10 cellular contexts compared by ENCODE assay signal in genomic region chr17:40061532-40062038, GRCh38. TPM values are rescaled to one million over a fixed set of nuclear protein-coding genes. Genes with fewer than 3 reads are reported as not detected.
A peak's percentile ranks its signal among the peaks of the same experiment; 100 is the strongest.
DNase-seq lines count a peak whose midpoint lies in the region; ATAC-seq and TF ChIP-seq lines count a peak whose summit lies in the region.
"Had no signal": no experiment of that assay in that cellular context is flagged by ENCODE, and none has a peak within 500 bp of the region (broad histone marks: within the 10 kb centered on the region; RNA-seq: fewer than 3 reads in every experiment).

No MANE protein-coding gene starts in this region.

- dilution Hi-C loops in IMR-90 (cut with HindIII; ENCODE audit: low sequenced_read_pairs, unreplicated experiment) = no loop called here

- no peak overlapping the region for H3K4me3 ChIP-seq in CD4-positive, CD25-positive, alpha-beta regulatory T cell (ENCODE audit: low read depth, low read length)
- no peak overlapping the region for H3K4me3 ChIP-seq in IMR-90 (ENCODE audit: insufficient read depth, low read depth, low read length)

- H3K4me3 Mint-ChIP-seq in CD4-positive, CD25-positive, alpha-beta regulatory T cell = peak overlapping the region; percentile 87 to 93 (median 90)
- H3K4me3 Mint-ChIP-seq in chondrocyte (ENCODE audit: unreplicated experiment) = peak overlapping the region; percentile 67
- peak overlapping the region; percentile 82 to 91 (median 91) for H3K4me3 Mint-ChIP-seq in nephron

- H3K27me3 Mint-ChIP-seq in CD4-positive, CD25-positive, alpha-beta regulatory T cell = peaks cover 17% of the 10 kb centered on the region
- no peaks in the 10 kb centered on the region for H3K27me3 Mint-ChIP-seq in chondrocyte (ENCODE audit: low read depth)
- peaks cover 24% of the 10 kb centered on the region for H3K27me3 Mint-ChIP-seq in nephron (ENCODE audit: low read depth)

- POLR2A ChIA-PET in IMR-90 (lab: Charles Lee; ENCODE audit: unreplicated experiment) = no interaction called here

- in situ Hi-C loops in IMR-90 (cut with MboI; ENCODE audit: low sequenced_read_pairs) = no loop called here

- peaks cover 24% of the 10 kb centered on the region; the same call in 1 of the 2 replicates for H4K20me1 ChIP-seq in IMR-90 (ENCODE audit: insufficient read depth, low read length)

- no peak overlapping the region for H4K8ac ChIP-seq in IMR-90 (ENCODE audit: low read depth in 2 of 2, low read length in 2 of 2)

- no peak overlapping the region for H4K5ac ChIP-seq in IMR-90 (ENCODE audit: low read depth, low read length)

- no peaks in the 10 kb centered on the region for H3K36me3 ChIP-seq in CD4-positive, CD25-positive, alpha-beta regulatory T cell (ENCODE audit: control insufficient read depth, insufficient read depth, low read length)
- no peaks in the 10 kb centered on the region for H3K36me3 ChIP-seq in IMR-90 (ENCODE audit: control insufficient read depth, insufficient read depth, low read length)

- ATAC-seq in CD4-positive, CD25-positive, alpha-beta regulatory T cell (ENCODE audit: low read depth in 2 of 2) = no peak
- no peak for ATAC-seq in IMR-90 (ENCODE audit: low read depth)

- H3K27ac Mint-ChIP-seq in CD4-positive, CD25-positive, alpha-beta regulatory T cell = peak overlapping the region in 2 of 3 donors; percentile 81 to 83
- H3K27ac Mint-ChIP-seq in chondrocyte (ENCODE audit: unreplicated experiment) (no peak overlapping the region), nephron (peak overlapping the region; percentile 74 to 90 (median 89))

- peaks cover 16% of the 10 kb centered on the region for H3K9me1 ChIP-seq in IMR-90 (ENCODE audit: insufficient read depth, low read length)

- 0 out of 2 replicates have a peak overlapping the region, but pooled peaks have one; percentile 15 for H2AK5ac ChIP-seq in IMR-90 (ENCODE audit: low read depth, low read length)

- no peak overlapping the region for H3K27ac ChIP-seq in CD4-positive, CD25-positive, alpha-beta regulatory T cell (ENCODE audit: insufficient read depth, low read length, poor library complexity, severe bottlenecking)
- H3K27ac ChIP-seq in IMR-90 (ENCODE audit: insufficient read depth, low read length) = no peak overlapping the region

- intact Hi-C loops in IMR-90 (cut with micrococcal nuclease) = loop anchor here (2.0 kb wide), 1 partner anchor 25 kb away; no protein-coding TSS in a partner anchor

- no peak overlapping the region for H2BK20ac ChIP-seq in IMR-90 (ENCODE audit: low read depth, low read length)

- H2AK9ac ChIP-seq in IMR-90 (replicated peaks; ENCODE audit: low read depth, low read length, poor library complexity) = peak overlapping the region; percentile 87

- CTCF ChIA-PET in IMR-90 (lab: Yijun Ruan, JAX) = interaction anchor here (0.6 to 2.0 kb wide), 2 partner anchors 25 to 83 kb away, joined by 3 to 10 read pairs; no protein-coding TSS in a partner anchor

- no peak overlapping the region for H3K56ac ChIP-seq in IMR-90 (ENCODE audit: extremely low read depth, insufficient read depth, low read length)

- no TSS peak for BruUV-seq in IMR-90 (replicated peaks; lab: Mats Ljungman, UMichigan)

- no peak overlapping the region for H3K14ac ChIP-seq in IMR-90 (replicated peaks; ENCODE audit: low read depth, low read length)

- no peak for TF ChIP-seq CTCF in IMR-90 (conservative IDR thresholded peaks at IDR 0.05; ENCODE audit: low read depth, low read length)
- no peak for TF ChIP-seq CTCF in chondrocyte (IDR thresholded peaks at IDR 0.05)
- no peak for TF ChIP-seq CTCF in nephron (IDR thresholded peaks at IDR 0.05; ENCODE audit: unreplicated experiment in 3 of 3)

- TF ChIP-seq RAD21 in IMR-90 (IDR thresholded peaks at IDR 0.05; ENCODE audit: low read length) = no peak

- 0 out of 3 replicates have a peak overlapping the region, but pooled peaks have one; percentile 80 for H2BK15ac ChIP-seq in IMR-90 (ENCODE audit: low read depth, low read length)

- H3K79me1 ChIP-seq in IMR-90 (ENCODE audit: low read depth in 1 of 2, low read length in 2 of 2) = peaks cover 14 to 36% of the 10 kb centered on the region in 2 experiments

- peak overlapping the region; percentile 82; the same call in 1 of the 2 replicates for H3K23ac ChIP-seq in IMR-90 (ENCODE audit: low read depth, low read length)

- peaks cover 9 to 47% (median 30%) of the 10 kb centered on the region in 4 donors for H3K4me1 Mint-ChIP-seq in CD4-positive, CD25-positive, alpha-beta regulatory T cell
- peaks cover 42% of the 10 kb centered on the region for H3K4me1 Mint-ChIP-seq in chondrocyte (ENCODE audit: low read depth)
- H3K4me1 Mint-ChIP-seq in nephron = peaks cover 55% of the 10 kb centered on the region

- H3K9me3 ChIP-seq in CD4-positive, CD25-positive, alpha-beta regulatory T cell (ENCODE audit: control insufficient read depth in 2 of 2, low read length in 2 of 2) = no peaks in the 10 kb centered on the region
- H3K9me3 ChIP-seq in IMR-90 (ENCODE audit: control insufficient read depth, insufficient read depth, low read length) = no peaks in the 10 kb centered on the region

- H2BK120ac ChIP-seq in IMR-90 (ENCODE audit: low read depth, low read length) = no peak overlapping the region

- no peak overlapping the region for H3K4me2 ChIP-seq in IMR-90 (ENCODE audit: low read depth, low read length)

- no peak overlapping the region for H3K9ac ChIP-seq in IMR-90 (ENCODE audit: low read depth, low read length)

- H2BK5ac ChIP-seq in IMR-90 (ENCODE audit: low read depth, low read length, poor library complexity, severe bottlenecking) = no peak overlapping the region

- H3K36me3 Mint-ChIP-seq in CD4-positive, CD25-positive, alpha-beta regulatory T cell = peaks cover 4% of the 10 kb centered on the region
- no peaks in the 10 kb centered on the region for H3K36me3 Mint-ChIP-seq in chondrocyte (ENCODE audit: low read depth)
- no peaks in the 10 kb centered on the region for H3K36me3 Mint-ChIP-seq in nephron (ENCODE audit: low read depth)

- H3K9me3 Mint-ChIP-seq in CD4-positive, CD25-positive, alpha-beta regulatory T cell = peaks cover 0 to 3% (median 0%) of the 10 kb centered on the region in 7 donors
- H3K9me3 Mint-ChIP-seq in chondrocyte (ENCODE audit: low read depth) (no peaks in the 10 kb centered on the region), nephron (no peaks in the 10 kb centered on the region)

- H3K18ac ChIP-seq in IMR-90 (ENCODE audit: low read depth, low read length) = no peak overlapping the region

- TF ChIP-seq POLR2A in IMR-90 (IDR thresholded peaks at IDR 0.05; ENCODE audit: low read depth, low read length) = no peak

- no peak for DNase-seq in CD4-positive, CD25-positive, alpha-beta regulatory T cell
- DNase-seq in IMR-90 = no peak
- DNase-seq in chondrocyte (ENCODE audit: low spot score) = no peak
- DNase-seq in SIG-M5 (lab: John Stamatoyannopoulos, UW) = no peak
- no peak for DNase-seq in SKM-1 treated with dmso at 0.1 percent for 144 hours (lab: John Stamatoyannopoulos, UW; ENCODE audit: unreplicated experiment)
- DNase-seq in NCI-H128 (lab: John Stamatoyannopoulos, UW; ENCODE audit: unreplicated experiment) = no peak
- no peak for DNase-seq in NCI-H1694 (lab: John Stamatoyannopoulos, UW)
- DNase-seq: foreskin melanocyte had no signal

- no peak overlapping the region for H3K4ac ChIP-seq in IMR-90 (ENCODE audit: low read depth, low read length)

- H3K4me1 ChIP-seq in CD4-positive, CD25-positive, alpha-beta regulatory T cell (ENCODE audit: control insufficient read depth, insufficient read depth, low read length, poor library complexity, severe bottlenecking) = peaks cover 40% of the 10 kb centered on the region
- H3K4me1 ChIP-seq in IMR-90 (ENCODE audit: control insufficient read depth, insufficient read depth, low read length) = peaks cover 22% of the 10 kb centered on the region

- peak overlapping the region; percentile 88 for H2AFZ ChIP-seq in IMR-90 (replicated peaks; ENCODE audit: low read length, poor library complexity)

- no peaks in the 10 kb centered on the region for H3K27me3 ChIP-seq in CD4-positive, CD25-positive, alpha-beta regulatory T cell (ENCODE audit: control insufficient read depth, insufficient read depth, low read length)
- no peaks in the 10 kb centered on the region for H3K27me3 ChIP-seq in IMR-90 (ENCODE audit: control insufficient read depth, insufficient read depth, low read length)

- WGBS in IMR-90 (ENCODE audit: extremely low coverage in 2 of 2, insufficient read length in 1 of 2), 2 experiments = 69% methylated on average over 7 of the region's 11 CpGs; no CpG with 5 or more reads in 1 of the 2 experiments

- no peak overlapping the region for H4K91ac ChIP-seq in IMR-90 (ENCODE audit: insufficient read depth, low read depth, low read length)

TF ChIP-seq in IMR-90, 13 proteins besides CTCF, POLR2A, EP300 and RAD21 (continues in another document):
- no peak for TF ChIP-seq NFE2L2 (IDR thresholded peaks at IDR 0.05; ENCODE audit: low read depth, low read length)

RNA-seq across cellular contexts. Expression of gene THRA, which starts 1.2 kb away (rescaled TPM):
- 29.4 TPM for total RNA-seq in CD4-positive, CD25-positive, alpha-beta regulatory T cell
- 10 to 100 TPM; 10.7 to 15.9 (median 13.4) TPM for polyA plus RNA-seq in CD4-positive, CD25-positive, alpha-beta regulatory T cell
- total RNA-seq in IMR-90 (2012; rRNA removed) = 20.8 and 22.0 TPM in 2 replicates
- 21.9 and 23.4 TPM in 2 replicates for polyA plus RNA-seq in IMR-90 (2012; rRNA removed)
- polyA plus RNA-seq in IMR-90 (2012; cell fraction: cytosol; rRNA removed) = 22.4 and 25.8 TPM in 2 replicates
- 17.8 and 22.5 TPM in 2 replicates for polyA plus RNA-seq in IMR-90 (2012; cell fraction: nucleus; rRNA removed; ENCODE audit: low replicate concordance)
- 31.9 to 46.6 TPM (median 34.7 TPM) in 3 replicates for total RNA-seq in chondrocyte

RNA-seq across cellular contexts. Expression of gene MED24, which starts 7.4 kb away (rescaled TPM):
- total RNA-seq in CD4-positive, CD25-positive, alpha-beta regulatory T cell = 78.8 TPM
- polyA plus RNA-seq in CD4-positive, CD25-positive, alpha-beta regulatory T cell = 10 to 100 TPM; 34.3 to 46.1 (median 40.3) TPM
- 18.6 and 25.8 TPM in 2 replicates for total RNA-seq in IMR-90 (2012; rRNA removed)
- 73.6 and 79.0 TPM in 2 replicates for polyA plus RNA-seq in IMR-90 (2012; rRNA removed)
- polyA plus RNA-seq in IMR-90 (2012; cell fraction: cytosol; rRNA removed) = 29.9 and 49.0 TPM in 2 replicates
- 167 and 365 TPM in 2 replicates for polyA plus RNA-seq in IMR-90 (2012; cell fraction: nucleus; rRNA removed; ENCODE audit: low replicate concordance)
- total RNA-seq in chondrocyte = 54.4 to 94.3 TPM (median 57.7 TPM) in 3 replicates

RNA-seq across cellular contexts. Expression of gene NR1D1, which starts 38.8 kb away (rescaled TPM):
- total RNA-seq in CD4-positive, CD25-positive, alpha-beta regulatory T cell = 29.5 TPM
- polyA plus RNA-seq in CD4-positive, CD25-positive, alpha-beta regulatory T cell = 10 to 100 TPM in 1 of 4 donors, 1 to 10 TPM in 3; 4.9 to 10.1 (median 6.2) TPM
- total RNA-seq in IMR-90 (2012; rRNA removed) (0.28 and 0.36 TPM in 2 replicates), chondrocyte (5.9 to 7.9 TPM (median 6.6 TPM) in 3 replicates)
- polyA plus RNA-seq in IMR-90 (2012; rRNA removed) = 4.4 and 7.2 TPM in 2 replicates
- polyA plus RNA-seq in IMR-90 (2012; cell fraction: cytosol; rRNA removed) = 4.1 and 8.6 TPM in 2 replicates
- polyA plus RNA-seq in IMR-90 (2012; cell fraction: nucleus; rRNA removed; ENCODE audit: low replicate concordance) = 11.1 and 25.2 TPM in 2 replicates

RNA-seq across cellular contexts. Expression of gene CSF3, which starts 46.3 kb away (rescaled TPM):
- total RNA-seq in CD4-positive, CD25-positive, alpha-beta regulatory T cell = not detected
- not detected for polyA plus RNA-seq in CD4-positive, CD25-positive, alpha-beta regulatory T cell
- total RNA-seq in IMR-90 (2012; rRNA removed) = not detected in 2 replicates
- not detected in 2 replicates for polyA plus RNA-seq in IMR-90 (2012; rRNA removed)
- 0.03 and 0.05 TPM in 2 replicates for polyA plus RNA-seq in IMR-90 (2012; cell fraction: cytosol; rRNA removed)
- polyA plus RNA-seq in IMR-90 (2012; cell fraction: nucleus; rRNA removed; ENCODE audit: low replicate concordance) = 0.04 TPM in 1 of 2 replicates, not detected in the other
- not detected in 3 replicates for total RNA-seq in chondrocyte
- total RNA-seq: RPMI7951 had no signal
